Comparison of ENCODE assay signal across 8 cellular contexts in the genomic region with DNA sequence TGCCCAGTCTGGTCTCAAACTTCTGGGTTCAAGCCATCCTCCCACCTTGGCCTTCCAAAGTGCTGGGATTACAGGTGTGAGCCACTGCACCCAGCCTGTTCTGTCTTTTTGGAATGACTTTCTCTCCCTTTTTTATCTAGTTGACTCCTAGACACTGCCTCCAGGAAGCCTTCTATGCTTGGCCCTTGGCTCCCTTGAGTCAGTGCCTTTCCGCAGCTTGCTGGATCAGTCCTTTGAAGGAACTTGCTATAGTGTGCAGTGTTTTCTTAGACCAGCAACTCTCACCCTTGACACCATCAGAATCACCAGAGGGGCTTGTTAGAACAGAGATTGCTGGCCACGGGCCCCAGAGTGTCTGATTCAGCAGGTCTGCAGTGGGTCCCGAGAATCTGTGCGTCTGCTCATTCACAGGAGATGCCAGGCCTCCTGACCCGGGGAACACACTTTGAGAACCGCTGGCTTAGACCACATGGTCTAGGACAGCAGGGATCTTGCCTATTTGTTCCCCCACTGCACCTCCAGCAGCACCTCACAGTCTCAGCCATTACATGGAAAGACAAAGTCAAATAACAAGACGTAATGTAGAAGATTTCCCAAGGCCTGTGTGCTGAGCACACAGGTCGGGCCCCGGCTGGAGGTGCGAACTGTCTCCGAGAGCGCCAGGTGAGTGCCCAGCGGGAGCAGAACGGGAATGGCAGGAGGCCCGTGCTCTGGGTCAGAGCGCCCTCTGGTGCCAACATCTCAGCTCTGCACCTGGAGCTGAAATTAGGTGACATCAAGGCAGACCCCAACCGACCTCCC. TPM values are rescaled to one million over a fixed set of nuclear protein-coding genes. Genes with fewer than 3 reads are reported as not detected.
A peak's percentile ranks its signal among the peaks of the same experiment; 100 is the strongest.
DNase-seq lines count a peak whose midpoint lies in the region; ATAC-seq and TF ChIP-seq lines count a peak whose summit lies in the region.

No MANE protein-coding gene starts in this region.

- peak; percentile 54 for ATAC-seq in CD4-positive, alpha-beta T cell (ENCODE audit: poor library complexity)
- ATAC-seq in HG03432 (IDR thresholded peaks at IDR 0.05; ENCODE audit: unreplicated experiment): no peak

- intact Hi-C loops in CD4-positive, alpha-beta T cell (cut with DNase I, micrococcal nuclease): loop anchor here (1.0 to 5.0 kb wide), 5 partner anchors 99 to 340 kb away; no protein-coding TSS in a partner anchor
- intact Hi-C loops in testis (cut with DNase I; ENCODE audit: low total_unique reads): loop anchor here (5.0 to 10.0 kb wide), 2 partner anchors 105 to 177 kb away; no protein-coding TSS in a partner anchor

- H3K27me3 Mint-ChIP-seq in CD4-positive, alpha-beta T cell: peaks cover 41% of the 10 kb centered on the region

- peak overlapping the region; percentile 83 for H3K4me2 ChIP-seq in OCI-LY3 (ENCODE audit: low read length)

- no peaks in the 10 kb centered on the region for H3K36me3 Mint-ChIP-seq in CD4-positive, alpha-beta T cell (ENCODE audit: low read depth)

- no peak overlapping the region for H3K9ac ChIP-seq in OCI-LY3 (ENCODE audit: low read length)

- peaks cover 52% of the 10 kb centered on the region for H3K4me1 ChIP-seq in OCI-LY3 (ENCODE audit: low read length)
- H3K4me1 ChIP-seq in neutrophil (ENCODE audit: control insufficient read depth in 1 of 2, insufficient read depth in 1 of 2, low read depth in 1 of 2, low read length in 1 of 2): peaks cover 29 to 34% of the 10 kb centered on the region in 2 experiments
- H3K4me1 ChIP-seq in testis: no peaks in the 10 kb centered on the region

- CTCF ChIA-PET in CD4-positive, alpha-beta T cell (lab: Charles Lee): interaction anchor here (0.6 to 1.2 kb wide), 23 partner anchors 9 to 341 kb away, joined by 3 to 14 read pairs (median 3); a partner anchor contains a TSS

- no peaks in the 10 kb centered on the region for H3K9me3 ChIP-seq in CD4-positive, alpha-beta T cell (ENCODE audit: control insufficient read depth, low read length)
- H3K9me3 ChIP-seq in OCI-LY3 (ENCODE audit: insufficient read depth, low read length) (no peaks in the 10 kb centered on the region), neutrophil (no peaks in the 10 kb centered on the region), testis (no peaks in the 10 kb centered on the region)

- H3K79me2 ChIP-seq in OCI-LY3 (ENCODE audit: low read length): no peaks in the 10 kb centered on the region

- peaks cover 11% of the 10 kb centered on the region for H3K27me3 ChIP-seq in CD4-positive, alpha-beta T cell (ENCODE audit: control insufficient read depth, insufficient read depth, low read length)
- no peaks in the 10 kb centered on the region for H3K27me3 ChIP-seq in HL-60 (ENCODE audit: insufficient read depth, poor library complexity, severe bottlenecking)
- H3K27me3 ChIP-seq in OCI-LY3 (ENCODE audit: low read depth, low read length): no peaks in the 10 kb centered on the region
- no peaks in the 10 kb centered on the region for H3K27me3 ChIP-seq in neutrophil
- H3K27me3 ChIP-seq in testis: no peaks in the 10 kb centered on the region

- peak; percentile 93 for TF ChIP-seq CTCF in CD4-positive, alpha-beta T cell (IDR thresholded peaks at IDR 0.05)
- TF ChIP-seq CTCF in HL-60 (IDR thresholded peaks at IDR 0.05; ENCODE audit: insufficient read depth, low read length): peak; percentile 88
- TF ChIP-seq CTCF in OCI-LY3 (IDR thresholded peaks at IDR 0.05; ENCODE audit: low read depth, low read length): peak; percentile 82
- peak; percentile 74 for TF ChIP-seq CTCF in neutrophil (IDR thresholded peaks at IDR 0.05)
- TF ChIP-seq CTCF in testis (IDR thresholded peaks at IDR 0.05): peak; percentile 78 to 89 (median 81)

- H3K27ac ChIP-seq in CD4-positive, alpha-beta T cell (ENCODE audit: low read depth, low read length): no peak overlapping the region
- H3K27ac ChIP-seq in HL-60 (replicated peaks) (no peak overlapping the region), OCI-LY3 (ENCODE audit: low read length) (no peak overlapping the region), neutrophil (no peak overlapping the region), testis (no peak overlapping the region)

- no peaks in the 10 kb centered on the region for H3K4me1 Mint-ChIP-seq in CD4-positive, alpha-beta T cell (ENCODE audit: low read depth)

- no peak overlapping the region for H2AFZ ChIP-seq in OCI-LY3 (ENCODE audit: low read depth, low read length)

- no peak overlapping the region for H3K4me3 ChIP-seq in HL-60 (replicated peaks; ENCODE audit: insufficient read depth, low read length)
- H3K4me3 ChIP-seq in OCI-LY3 (ENCODE audit: low read length): peak overlapping the region; percentile 65
- H3K4me3 ChIP-seq in neutrophil (ENCODE audit: low read depth in 1 of 2, low read length in 1 of 2): no peak overlapping the region
- no peak overlapping the region for H3K4me3 ChIP-seq in testis

- no peak overlapping the region for H3K27ac Mint-ChIP-seq in CD4-positive, alpha-beta T cell

- H3K9me3 Mint-ChIP-seq in CD4-positive, alpha-beta T cell: no peaks in the 10 kb centered on the region

- no peak overlapping the region for H3K4me3 Mint-ChIP-seq in CD4-positive, alpha-beta T cell

- H4K20me1 ChIP-seq in OCI-LY3 (ENCODE audit: insufficient read depth, low read length): no peaks in the 10 kb centered on the region

- POLR2A ChIA-PET in CD4-positive, alpha-beta T cell (lab: Charles Lee): interaction anchor here (1.1 kb wide), 1 partner anchor 90 kb away, joined by 5 read pairs; a partner anchor contains a TSS

- WGBS in testis, 2 donors: 34 to 37% methylated on average over 10 to 17 of the region's 17 CpGs

- TF ChIP-seq POLR2A in testis (IDR thresholded peaks at IDR 0.05): no peak

- peak; percentile 35 to 66 (median 43) for DNase-seq in CD4-positive, alpha-beta T cell
- DNase-seq in HL-60 (ENCODE audit: low read depth in 1 of 2, low spot score in 1 of 2) (peak; percentile 40 to 49), activated T-cell treated with anti-CD3 and anti-CD28 coated beads for 48 hours (ENCODE audit: low read depth) (peak; percentile 53), fibroblast of peridontal ligament (ENCODE audit: extremely low read depth) (peak; percentile 40), testis (peak; percentile 84)

- no peaks in the 10 kb centered on the region for H3K36me3 ChIP-seq in OCI-LY3 (replicated peaks; ENCODE audit: low read depth, low read length)
- H3K36me3 ChIP-seq in neutrophil: no peaks in the 10 kb centered on the region
- H3K36me3 ChIP-seq in testis (ENCODE audit: low read depth, missing control alignments): no peaks in the 10 kb centered on the region

RNA-seq across cellular contexts. Expression of a gene that starts 27.4 kb away (rescaled TPM):
- 10 to 100 TPM; 37.1 to 37.4 TPM for total RNA-seq in CD4-positive, alpha-beta T cell
- 10 to 100 TPM; 55.9 to 66.1 TPM for total RNA-seq in testis
- 41.2 TPM for polyA plus RNA-seq in testis (ENCODE audit: insufficient read depth, low read depth, low replicate concordance)
